Comparison of ENCODE assay signal across 14 cellular contexts in genomic region chr11:114318361-114318760, GRCh38. TPM values are rescaled to one million over a fixed set of nuclear protein-coding genes. Genes with fewer than 3 reads are reported as not detected.
DNase-seq lines count a peak whose midpoint lies in the region; ATAC-seq and TF ChIP-seq lines count a peak whose summit lies in the region.
"Had no signal": no experiment of that assay in that cellular context is flagged by ENCODE, and none has a peak within 500 bp of the region (broad histone marks: within the 10 kb centered on the region; RNA-seq: fewer than 3 reads in every experiment).

No MANE protein-coding gene starts in this region.

- intact Hi-C loops in left lung (cut with DNase I), result no loop called here
- intact Hi-C loops in transverse colon (cut with DNase I; ENCODE audit: low total_unique reads), result no loop called here

- TF ChIP-seq CTCF in left lung (IDR thresholded peaks at IDR 0.05) (no peak), transverse colon (IDR thresholded peaks at IDR 0.05) (no peak)

- no peak for TF ChIP-seq POLR2A in transverse colon (IDR thresholded peaks at IDR 0.05)

- H3K9me3 ChIP-seq in HUES6 (ENCODE audit: control insufficient read depth, insufficient read depth, low read depth, low read length), result no peaks in the 10 kb centered on the region
- H3K9me3 ChIP-seq in left lung, result no peaks in the 10 kb centered on the region
- no peaks in the 10 kb centered on the region for H3K9me3 ChIP-seq in transverse colon
- H3K9me3 ChIP-seq: adrenal gland, BE2C, Peyer's patch had no signal

- H3K36me3 ChIP-seq in ACC112 (ENCODE audit: insufficient read depth, low read length) (peaks cover 22% of the 10 kb centered on the region), HUES6 (ENCODE audit: control insufficient read depth, insufficient read depth, low read length) (no peaks in the 10 kb centered on the region), left lung (peaks cover 0 to 11% of the 10 kb centered on the region in 2 donors), transverse colon (no peaks in the 10 kb centered on the region)
- H3K36me3 ChIP-seq: adrenal gland, BE2C, Peyer's patch had no signal

- H3K9ac ChIP-seq in HUES6 (ENCODE audit: low read length), result no peak overlapping the region

- TF ChIP-seq EP300 in transverse colon (IDR thresholded peaks at IDR 0.05; ENCODE audit: low read depth), result no peak

- peaks cover 5% of the 10 kb centered on the region for H3K79me2 ChIP-seq in ACC112 (ENCODE audit: control insufficient read depth, insufficient read depth, low read length, unreplicated experiment)

- ATAC-seq in left lung, result no peak
- ATAC-seq in GM21381 (IDR thresholded peaks at IDR 0.05; ENCODE audit: unreplicated experiment), result no peak

- DNase-seq in NCI-H774 (lab: John Stamatoyannopoulos, UW), result peak; percentile 92
- no peak for DNase-seq in left lung
- DNase-seq in transverse colon, result no peak
- DNase-seq in stimulated activated CD4-positive, alpha-beta T cell treated with anti-CD3 and anti-CD28 coated beads, Interleukin-12 subunit alpha, Interleukin-12 subunit beta, amount 100 ng/mL, for 4 hours, result no peak
- DNase-seq in NCI-H187 (lab: John Stamatoyannopoulos, UW), result no peak
- DNase-seq: adrenal gland; kidney glomerular epithelial cell; Peyer's patch; stimulated activated CD4-positive, alpha-beta T cell treated with anti-CD3 and anti-CD28 coated beads, Interleukin-15, amount 100 ng/mL, for 24 hours had no signal

- H3K27me3 ChIP-seq in ACC112 (ENCODE audit: insufficient read depth, low read length) (no peaks in the 10 kb centered on the region), HUES6 (ENCODE audit: control insufficient read depth, insufficient read depth, low read length) (no peaks in the 10 kb centered on the region), left lung (no peaks in the 10 kb centered on the region), transverse colon (no peaks in the 10 kb centered on the region)
- H3K27me3 ChIP-seq: adrenal gland, Peyer's patch had no signal

- no peak overlapping the region for H2AFZ ChIP-seq in ACC112 (ENCODE audit: low read length, unreplicated experiment)

- in situ Hi-C loops in transverse colon (cut with MboI; ENCODE audit: low pct_ligation_motif_present in 1 of 4, low pct_unique_long_range_greater_than_20kb in 1 of 4, low sequenced_read_pairs in 3 of 4), result no loop called here

- H3K27ac ChIP-seq in ACC112 (ENCODE audit: low read depth, low read length) (peak overlapping the region; percentile 83), HUES6 (ENCODE audit: low read depth, low read length) (peak overlapping the region; percentile 36; the same call in 1 of the 2 replicates), left lung (peak overlapping the region; percentile 42 to 50), transverse colon (peak overlapping the region in 1 of 4 donors; percentile 42)

- no peak overlapping the region for H3K4me3 ChIP-seq in ACC112 (ENCODE audit: low read depth, low read length)
- H3K4me3 ChIP-seq in HUES6 (ENCODE audit: low read depth, low read length), result 0 out of 2 replicates have a peak overlapping the region, but pooled peaks have one; percentile 1
- no peak overlapping the region for H3K4me3 ChIP-seq in left lung
- H3K4me3 ChIP-seq in transverse colon, result no peak overlapping the region
- H3K4me3 ChIP-seq: adrenal gland, Peyer's patch had no signal

- 9 to 28% methylated on average over 4 of the region's 4 CpGs for WGBS in transverse colon (ENCODE audit: low coverage in 1 of 2), 2 donors

- H3K4me1 ChIP-seq in ACC112 (ENCODE audit: control insufficient read depth, insufficient read depth, low read length, unreplicated experiment) (peaks cover 39% of the 10 kb centered on the region), HUES6 (ENCODE audit: control insufficient read depth, insufficient read depth, low read length) (peaks cover 46% of the 10 kb centered on the region), left lung (peaks cover 44 to 52% of the 10 kb centered on the region in 2 donors), transverse colon (peaks cover 0 to 24% (median 8%) of the 10 kb centered on the region in 4 donors)
- H3K4me1 ChIP-seq: adrenal gland, BE2C, Peyer's patch had no signal

RNA-seq across cellular contexts. Expression of gene NNMT, which starts 22.2 kb away (rescaled TPM):
- total RNA-seq in left lung (100 to 1,000 TPM; 165 to 244 TPM), transverse colon (100 to 1,000 TPM in 3 of 4 donors, 10 to 100 TPM in 1; 37.8 to 385 (median 179) TPM)
- total RNA-seq: activated CD8-positive, alpha-beta memory T cell treated with anti-CD3 and anti-CD28 coated beads for 36 hours had no signal
